ENCODE assay signal across 25 cellular contexts in genomic region chr12:85661461-85662208, GRCh38.
"Had no signal": no experiment of that assay in that cellular context is flagged by ENCODE, and none has a peak within 500 bp of the region (broad histone marks: within the 10 kb centered on the region; RNA-seq: fewer than 3 reads in every experiment).

No MANE protein-coding gene starts in this region.

- ATAC-seq: activated CD8-positive, alpha-beta T cell treated with anti-CD3 and anti-CD28 coated beads for 36 hours; activated naive CD8-positive, alpha-beta T cell treated with anti-CD3 and anti-CD28 coated beads, Interleukin-2, amount 50 U/mL, for 24 hours; activated T-cell treated with anti-CD3 and anti-CD28 coated beads, Interleukin-2, amount 50 U/mL, for 4 hours; activated T-cell treated with anti-CD3 and anti-CD28 coated beads, Interleukin-2, amount 50 U/mL, for 72 hours had no signal

- DNase-seq: activated B cell treated with CpG ODN at 0.5 μM for 24 hours; activated CD4-positive, alpha-beta memory T cell treated with anti-CD3 and anti-CD28 coated beads for 36 hours; activated CD4-positive, alpha-beta T cell treated with anti-CD3 and anti-CD28 coated beads for 4 hours; activated CD4-positive, alpha-beta T cell treated with anti-CD3 and anti-CD28 coated beads, Interleukin-2, amount 10 ng/mL, durations not matched to agents 24 days and 14 days; activated CD4-positive, alpha-beta T cell treated with anti-CD3 and anti-CD28 coated beads, Interleukin-2, amount 50 U/mL, for 1 hour; activated CD4-positive, alpha-beta T cell treated with anti-CD3 and anti-CD28 coated beads, Interleukin-2, amount 50 U/mL, for 4 hours; activated CD4-positive, CD25-positive, alpha-beta regulatory T cell treated with anti-CD3 and anti-CD28 coated beads, Interleukin-2, amount 50 U/mL, for 72 hours; activated CD8-positive, alpha-beta memory T cell treated with anti-CD3 and anti-CD28 coated beads, Interleukin-2, amount 50 U/mL, for 4 hours; activated CD8-positive, alpha-beta T cell treated with anti-CD3 and anti-CD28 coated beads for 36 hours; activated effector memory CD4-positive, alpha-beta T cell treated with Interleukin-2 at 50 U/mL for 16 hours; activated gamma-delta T cell; activated naive CD4-positive, alpha-beta T cell treated with anti-CD3 and anti-CD28 coated beads, Interleukin-2, amount 10 ng/mL, durations not matched to agents 7 days and 5 days; activated naive CD4-positive, alpha-beta T cell treated with Interleukin-2 at 50 U/mL for 16 hours; activated naive CD8-positive, alpha-beta T cell treated with anti-CD3 and anti-CD28 coated beads, Interleukin-2, amount 10 ng/mL, durations not matched to agents 7 days and 5 days; activated naive CD8-positive, alpha-beta T cell treated with anti-CD3 and anti-CD28 coated beads, Interleukin-2, amount 50 U/mL, for 24 hours; activated T-cell treated with anti-CD3 and anti-CD28 coated beads for 4 hours; activated T-cell treated with anti-CD3 and anti-CD28 coated beads, Interleukin-2, amount 50 U/mL, for 1 hour; activated T-cell treated with anti-CD3 and anti-CD28 coated beads, Interleukin-2, amount 50 U/mL, for 4 hours; activated T-cell treated with anti-CD3 and anti-CD28 coated beads, Interleukin-2, amount 50 U/mL, for 72 hours; amygdala; anterior cingulate cortex; caudate nucleus; cerebellar nuclear complex; T-helper 1 cell; T-helper 9 cell had no signal
